In the genomic region with DNA sequence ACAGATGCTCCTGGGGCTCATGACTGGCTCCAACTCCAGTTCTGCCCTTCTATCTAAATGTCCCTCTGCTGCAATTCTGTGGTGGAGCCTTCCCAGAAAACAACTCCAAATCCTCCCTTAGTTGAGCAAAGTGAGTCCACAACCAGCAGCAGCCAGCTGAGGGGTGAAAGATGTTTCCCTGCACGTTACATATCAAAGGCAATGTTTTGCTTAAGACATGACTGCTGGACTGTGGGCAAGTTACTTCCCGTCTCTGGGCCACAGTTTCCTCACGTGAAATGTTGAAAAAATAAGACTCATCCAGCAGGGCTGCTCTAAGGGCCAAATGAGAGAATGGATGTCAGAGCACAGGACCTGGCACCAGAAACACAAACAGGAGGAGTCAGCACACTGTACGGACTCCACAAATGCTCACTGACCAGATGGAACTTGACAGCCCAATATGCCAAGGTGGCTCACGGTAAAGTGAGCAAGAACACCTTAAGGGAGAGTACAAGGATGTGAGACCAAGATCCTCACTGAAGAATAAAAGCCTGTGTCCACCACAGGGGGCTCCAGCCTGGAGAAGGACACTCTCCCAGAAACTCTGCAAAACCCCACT, we compare ENCODE assay signal across 18 cellular contexts.
DNase-seq lines count a peak whose midpoint lies in the region; ATAC-seq and TF ChIP-seq lines count a peak whose summit lies in the region.
"Had no signal": no experiment of that assay in that cellular context is flagged by ENCODE, and none has a peak within 500 bp of the region (broad histone marks: within the 10 kb centered on the region; RNA-seq: fewer than 3 reads in every experiment).

No MANE protein-coding gene starts in this region.

- 40 to 62% (median 55%) methylated on average over 5 of the region's 5 CpGs for WGBS in stomach, 5 donors

- TF ChIP-seq CTCF in HL-60 (IDR thresholded peaks at IDR 0.05; ENCODE audit: insufficient read depth, low read length): no peak
- no peak for TF ChIP-seq CTCF in stomach (IDR thresholded peaks at IDR 0.05)
- no peak for TF ChIP-seq CTCF in coronary artery (IDR thresholded peaks at IDR 0.05)

- no peak for TF ChIP-seq POLR2A in stomach (IDR thresholded peaks at IDR 0.05)

- no peak for TF ChIP-seq EP300 in stomach (IDR thresholded peaks at IDR 0.05)

- peak overlapping the region; percentile 26 for H3K27ac ChIP-seq in HL-60 (replicated peaks)
- peak overlapping the region; percentile 100 for H3K27ac ChIP-seq in epithelial cell of prostate
- peak overlapping the region in 3 of 5 donors; percentile 85 to 89 (median 89) for H3K27ac ChIP-seq in stomach
- peak overlapping the region in 1 of 2 donors; percentile 45 for H3K27ac ChIP-seq in coronary artery

- no peaks in the 10 kb centered on the region for H3K27me3 ChIP-seq in HL-60 (ENCODE audit: insufficient read depth, poor library complexity, severe bottlenecking)
- H3K27me3 ChIP-seq in stomach: no peaks in the 10 kb centered on the region

- H3K36me3 ChIP-seq in stomach: no peaks in the 10 kb centered on the region

- no peaks in the 10 kb centered on the region for H3K9me3 ChIP-seq in stomach

- no peak for ATAC-seq in GM21737 (IDR thresholded peaks at IDR 0.05; ENCODE audit: unreplicated experiment)
- ATAC-seq: activated CD4-positive, alpha-beta T cell treated with anti-CD3 and anti-CD28 coated beads for 36 hours; CD8-positive, alpha-beta T cell had no signal

- intact Hi-C loops in stomach (cut with DNase I; ENCODE audit: low total_unique reads): loop anchor here (10.0 kb wide), 1 partner anchor 72 kb away; no protein-coding TSS in a partner anchor

- H3K4me1 ChIP-seq in stomach: peaks cover 29 to 49% (median 32%) of the 10 kb centered on the region in 4 donors

- peak; percentile 84 to 89 for DNase-seq in HL-60 (ENCODE audit: low read depth in 1 of 2, low spot score in 1 of 2)
- peak; percentile 13 for DNase-seq in SKM-1 (lab: John Stamatoyannopoulos, UW; ENCODE audit: unreplicated experiment)
- no peak for DNase-seq in epithelial cell of prostate (ENCODE audit: low read depth, low spot score)
- DNase-seq in stomach: no peak
- no peak for DNase-seq in activated naive CD4-positive, alpha-beta T cell treated with anti-CD3 and anti-CD28 coated beads, Interleukin-2, amount 50 U/mL, for 16 hours
- DNase-seq in coronary artery (ENCODE audit: low spot score): no peak
- DNase-seq: activated CD4-positive, alpha-beta T cell treated with anti-CD3 and anti-CD28 coated beads for 36 hours; activated naive CD8-positive, alpha-beta T cell treated with anti-CD3 and anti-CD28 coated beads, Interleukin-2, amount 10 ng/mL, durations not matched to agents 7 days and 5 days; activated T-cell treated with anti-CD3 and anti-CD28 coated beads for 4 hours; CD8-positive, alpha-beta T cell; central memory CD4-positive, alpha-beta T cell; EL; NCI-H2029 treated with DMSO at 0.1 percent for 48 hours; NCI-H526 treated with DMSO at 0.1 percent for 48 hours; nucleus accumbens; RPMI8226; stimulated activated naive CD4-positive, alpha-beta T cell had no signal

- H3K4me3 ChIP-seq in HL-60 (replicated peaks; ENCODE audit: insufficient read depth, low read length): no peak overlapping the region
- no peak overlapping the region for H3K4me3 ChIP-seq in stomach
- H3K4me3 ChIP-seq in coronary artery: no peak overlapping the region

Comparison
In these comparisons a context has a peak if more than half of its experiments do, and no peak if none do; other contexts are left out.
1. DNase-seq: peak in HL-60 (2 of 2) and SKM-1 (single experiment); none in epithelial cell of prostate (single experiment), stomach (single experiment), activated naive CD4-positive, alpha-beta T cell treated with anti-CD3 and anti-CD28 coated beads, Interleukin-2, amount 50 U/mL, for 16 hours (single experiment) and coronary artery (single experiment).